11 cellular contexts compared by ENCODE assay signal in the genomic region with DNA sequence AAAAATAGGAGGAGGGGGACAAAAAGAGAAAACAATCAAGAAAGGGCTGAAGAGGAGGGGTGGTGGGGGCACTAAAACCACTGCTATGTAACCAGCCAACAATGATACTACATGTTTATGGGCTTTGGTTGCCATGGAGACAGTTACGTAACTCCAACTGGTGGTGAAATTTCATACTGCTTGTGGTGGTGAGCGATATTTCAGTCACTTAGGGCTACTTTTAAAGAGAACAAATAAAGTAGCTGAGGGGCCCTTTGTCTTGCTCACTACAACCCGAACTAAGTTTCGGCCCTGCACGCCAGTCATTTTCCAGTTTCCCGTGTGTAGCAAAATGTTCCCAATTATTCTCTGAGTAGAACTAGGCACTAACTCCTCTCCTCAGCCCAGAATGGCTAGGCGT.
A peak's percentile ranks its signal among the peaks of the same experiment; 100 is the strongest.
DNase-seq lines count a peak whose midpoint lies in the region; ATAC-seq, FAIRE-seq and TF ChIP-seq lines count a peak whose summit lies in the region.
"Had no signal": no experiment of that assay in that cellular context is flagged by ENCODE, and none has a peak within 500 bp of the region (broad histone marks: within the 10 kb centered on the region; RNA-seq: fewer than 3 reads in every experiment).

No MANE protein-coding gene starts in this region.

- POLR2A ChIA-PET in RWPE1 (lab: Yijun Ruan, JAX; ENCODE audit: low non-redundant PET): interaction anchor here (0.6 kb wide), 1 partner anchor 94 kb away, joined by 3 read pairs; no protein-coding TSS in a partner anchor

- intact Hi-C loops in upper lobe of right lung (cut with DNase I): no loop called here

- H3K4me3 ChIP-seq in iPS DF 6.9 (ENCODE audit: low read length): no peak overlapping the region
- no peak overlapping the region for H3K4me3 ChIP-seq in upper lobe of right lung
- H3K4me3 ChIP-seq: stomach had no signal

- H3K36me3 Mint-ChIP-seq in activated naive CD8-positive, alpha-beta T cell treated with anti-CD3 and anti-CD28 coated beads, Interleukin-2, amount 50 U/mL, for 24 hours (ENCODE audit: low read depth): no peaks in the 10 kb centered on the region

- WGBS in iPS DF 6.9 (ENCODE audit: insufficient coverage, insufficient read length): no CpG with 5 or more reads among the region's 7 CpGs

- H3K27ac ChIP-seq in RWPE1: no peak overlapping the region
- no peak overlapping the region for H3K27ac ChIP-seq in iPS DF 6.9 (ENCODE audit: low read length)
- H3K27ac ChIP-seq in upper lobe of right lung: no peak overlapping the region
- H3K27ac ChIP-seq: stomach had no signal

- H3K27me3 Mint-ChIP-seq in activated naive CD8-positive, alpha-beta T cell treated with anti-CD3 and anti-CD28 coated beads, Interleukin-2, amount 50 U/mL, for 24 hours: peaks cover 4% of the 10 kb centered on the region

- ATAC-seq in upper lobe of right lung: peak; percentile 57
- ATAC-seq in activated naive CD8-positive, alpha-beta T cell treated with anti-CD3 and anti-CD28 coated beads, Interleukin-2, amount 50 U/mL, for 24 hours: no peak

- peak; percentile 0 for DNase-seq in NCI-H2196 (lab: John Stamatoyannopoulos, UW; ENCODE audit: unreplicated experiment)
- DNase-seq in NCI-H2196 treated with DMSO at 0.1 percent for 48 hours (lab: John Stamatoyannopoulos, UW; ENCODE audit: unreplicated experiment): no peak
- DNase-seq in RWPE1 (ENCODE audit: low spot score): peak; percentile 1
- peak; percentile 5 for DNase-seq in iPS DF 6.9 (ENCODE audit: low read depth, low spot score)
- DNase-seq in upper lobe of right lung: no peak
- DNase-seq in H54 (ENCODE audit: insufficient read length, low spot score): no peak
- DNase-seq in HK-2 (ENCODE audit: unreplicated experiment): no peak
- DNase-seq in activated naive CD8-positive, alpha-beta T cell treated with anti-CD3 and anti-CD28 coated beads, Interleukin-2, amount 50 U/mL, for 24 hours: no peak
- DNase-seq: mesenchymal stem cell; stimulated activated CD4-positive, alpha-beta T cell treated with anti-CD3 and anti-CD28 coated beads, Interleukin-4, amount 100 ng/mL, for 24 hours; stomach had no signal

- H3K27me3 ChIP-seq in iPS DF 6.9 (ENCODE audit: control insufficient read depth, insufficient read depth, low read length): no peaks in the 10 kb centered on the region
- no peaks in the 10 kb centered on the region for H3K27me3 ChIP-seq in upper lobe of right lung

- H3K4me1 ChIP-seq in iPS DF 6.9 (ENCODE audit: control insufficient read depth, insufficient read depth, low read length) (no peaks in the 10 kb centered on the region), upper lobe of right lung (no peaks in the 10 kb centered on the region)
- H3K4me1 ChIP-seq: stomach had no signal

- no peaks in the 10 kb centered on the region for H3K4me1 Mint-ChIP-seq in activated naive CD8-positive, alpha-beta T cell treated with anti-CD3 and anti-CD28 coated beads, Interleukin-2, amount 50 U/mL, for 24 hours

- H3K27ac Mint-ChIP-seq in activated naive CD8-positive, alpha-beta T cell treated with anti-CD3 and anti-CD28 coated beads, Interleukin-2, amount 50 U/mL, for 24 hours: no peak overlapping the region

- H3K36me3 ChIP-seq in iPS DF 6.9 (ENCODE audit: control insufficient read depth, insufficient read depth, low read length) (no peaks in the 10 kb centered on the region), upper lobe of right lung (no peaks in the 10 kb centered on the region)
- H3K36me3 ChIP-seq: stomach had no signal

- no peak overlapping the region for H3K4me3 Mint-ChIP-seq in activated naive CD8-positive, alpha-beta T cell treated with anti-CD3 and anti-CD28 coated beads, Interleukin-2, amount 50 U/mL, for 24 hours

- CTCF ChIA-PET in RWPE1 (lab: Yijun Ruan, JAX): interaction anchor here (0.7 kb wide), 1 partner anchor 196 kb away, joined by 3 read pairs; no protein-coding TSS in a partner anchor

- TF ChIP-seq CTCF in RWPE1 (conservative IDR thresholded peaks at IDR 0.05; ENCODE audit: low read depth) (no peak), upper lobe of right lung (IDR thresholded peaks at IDR 0.05) (no peak)

- no peak for TF ChIP-seq POLR2A in H54 (IDR thresholded peaks at IDR 0.05; ENCODE audit: low read depth, low read length)

- H3K9me3 ChIP-seq in iPS DF 6.9 (ENCODE audit: control insufficient read depth, insufficient read depth, low read length) (no peaks in the 10 kb centered on the region), upper lobe of right lung (no peaks in the 10 kb centered on the region)
- H3K9me3 ChIP-seq: stomach had no signal

- H3K9me3 Mint-ChIP-seq in activated naive CD8-positive, alpha-beta T cell treated with anti-CD3 and anti-CD28 coated beads, Interleukin-2, amount 50 U/mL, for 24 hours: no peaks in the 10 kb centered on the region

- FAIRE-seq in H54 (lab: Jason Lieb, UNC): no peak

Comparison
In these comparisons a context has a peak if more than half of its experiments do, and no peak if none do; other contexts are left out.
1. DNase-seq: peak in NCI-H2196 (single experiment), RWPE1 (single experiment) and iPS DF 6.9 (single experiment); none in NCI-H2196 treated with DMSO at 0.1 percent for 48 hours (single experiment), upper lobe of right lung (single experiment), H54 (single experiment), HK-2 (single experiment) and activated naive CD8-positive, alpha-beta T cell treated with anti-CD3 and anti-CD28 coated beads, Interleukin-2, amount 50 U/mL, for 24 hours (single experiment).